26 cellular contexts compared by ENCODE assay signal in the genomic region with DNA sequence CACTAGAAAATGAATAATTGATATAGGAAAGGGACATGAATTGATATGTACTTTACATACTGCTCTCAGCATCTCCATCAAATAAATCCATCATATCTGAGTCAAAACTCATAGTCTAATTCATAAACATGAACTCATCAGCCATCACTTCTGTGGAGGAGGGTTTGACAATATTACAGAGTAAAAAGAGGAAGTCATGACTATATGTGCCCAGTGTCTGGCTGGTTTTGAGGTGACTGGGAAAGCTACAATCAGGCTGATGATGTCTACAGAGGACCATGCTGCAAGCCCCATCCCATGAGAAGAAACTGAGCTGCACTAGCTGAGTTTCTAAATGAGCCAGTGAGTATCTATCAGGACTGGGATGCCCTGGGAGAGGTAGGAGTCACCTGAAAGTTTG.
"Had no signal": no experiment of that assay in that cellular context is flagged by ENCODE, and none has a peak within 500 bp of the region (broad histone marks: within the 10 kb centered on the region; RNA-seq: fewer than 3 reads in every experiment).

No MANE protein-coding gene starts in this region.

- DNase-seq: activated CD4-positive, alpha-beta memory T cell treated with anti-CD3 and anti-CD28 coated beads, Interleukin-2, amount 10 ng/mL, durations not matched to agents 7 days and 5 days; activated CD4-positive, alpha-beta T cell treated with anti-CD3 and anti-CD28 coated beads for 1 hour; activated CD4-positive, alpha-beta T cell treated with anti-CD3 and anti-CD28 coated beads for 36 hours; activated CD4-positive, alpha-beta T cell treated with anti-CD3 and anti-CD28 coated beads for 48 hours; activated CD4-positive, alpha-beta T cell treated with anti-CD3 and anti-CD28 coated beads, Interleukin-2, amount 10 ng/mL, durations not matched to agents 7 days and 5 days; activated CD4-positive, alpha-beta T cell treated with anti-CD3 and anti-CD28 coated beads, Interleukin-2, amount 50 U/mL, for 48 hours; activated CD4-positive, CD25-positive, alpha-beta regulatory T cell; activated CD8-positive, alpha-beta memory T cell treated with anti-CD3 and anti-CD28 coated beads for 24 hours; activated CD8-positive, alpha-beta memory T cell treated with anti-CD3 and anti-CD28 coated beads, Interleukin-2, amount 10 ng/mL, durations not matched to agents 7 days and 5 days; activated CD8-positive, alpha-beta memory T cell treated with anti-CD3 and anti-CD28 coated beads, Interleukin-2, amount 50 U/mL, for 48 hours; activated CD8-positive, alpha-beta T cell treated with anti-CD3 and anti-CD28 coated beads, Interleukin-2, amount 10 ng/mL, durations not matched to agents 7 days and 5 days; activated effector memory CD4-positive, alpha-beta T cell treated with Interleukin-2 at 50 U/mL for 16 hours; activated gamma-delta T cell; activated naive CD4-positive, alpha-beta T cell treated with anti-CD3 and anti-CD28 coated beads, Interleukin-2, amount 10 ng/mL, durations not matched to agents 7 days and 5 days; activated naive CD4-positive, alpha-beta T cell treated with Interleukin-2 at 50 U/mL for 16 hours; activated naive CD8-positive, alpha-beta T cell treated with anti-CD3 and anti-CD28 coated beads, Interleukin-2, amount 10 ng/mL, durations not matched to agents 7 days and 5 days; activated naive CD8-positive, alpha-beta T cell treated with anti-CD3 and anti-CD28 coated beads, Interleukin-2, amount 50 U/mL, for 24 hours; activated T-cell treated with anti-CD3 and anti-CD28 coated beads, Interleukin-2, amount 50 U/mL, for 24 hours; activated T-cell treated with anti-CD3 and anti-CD28 coated beads, Interleukin-2, amount 50 U/mL, for 48 hours; amygdala; anterior cingulate cortex; caudate nucleus; cerebellar nuclear complex; T-helper 2 cell; T-helper 9 cell; WERI-Rb-1 had no signal
